1 cellular context compared by ENCODE assay signal in the genomic region with DNA sequence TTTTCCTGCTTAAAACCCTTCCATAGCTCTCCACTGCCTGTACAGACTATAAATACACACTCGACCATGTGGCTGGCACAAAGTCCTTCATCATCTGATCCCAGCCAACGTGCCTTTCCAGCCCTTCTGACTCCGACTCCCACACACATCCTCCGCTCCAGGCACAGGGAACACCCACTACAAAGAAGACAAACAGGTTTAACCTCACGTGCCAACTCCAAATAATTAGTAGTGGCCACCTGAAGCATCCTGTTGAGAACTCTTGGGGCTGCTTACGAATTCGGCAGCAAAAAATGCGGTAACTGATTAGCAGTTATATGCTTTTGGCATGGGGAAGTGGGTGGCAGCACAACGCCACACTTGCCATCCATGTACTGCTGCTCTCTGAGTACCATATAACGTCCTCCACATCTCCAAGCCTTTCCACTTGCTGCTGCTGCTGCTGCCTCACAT.
TF ChIP-seq lines count a peak whose summit lies in the region.

No MANE protein-coding gene starts in this region.

TF ChIP-seq in SK-N-SH, 30 proteins besides CTCF, POLR2A, EP300 and RAD21 (continued from another document):
- TF ChIP-seq, protein P1, sequence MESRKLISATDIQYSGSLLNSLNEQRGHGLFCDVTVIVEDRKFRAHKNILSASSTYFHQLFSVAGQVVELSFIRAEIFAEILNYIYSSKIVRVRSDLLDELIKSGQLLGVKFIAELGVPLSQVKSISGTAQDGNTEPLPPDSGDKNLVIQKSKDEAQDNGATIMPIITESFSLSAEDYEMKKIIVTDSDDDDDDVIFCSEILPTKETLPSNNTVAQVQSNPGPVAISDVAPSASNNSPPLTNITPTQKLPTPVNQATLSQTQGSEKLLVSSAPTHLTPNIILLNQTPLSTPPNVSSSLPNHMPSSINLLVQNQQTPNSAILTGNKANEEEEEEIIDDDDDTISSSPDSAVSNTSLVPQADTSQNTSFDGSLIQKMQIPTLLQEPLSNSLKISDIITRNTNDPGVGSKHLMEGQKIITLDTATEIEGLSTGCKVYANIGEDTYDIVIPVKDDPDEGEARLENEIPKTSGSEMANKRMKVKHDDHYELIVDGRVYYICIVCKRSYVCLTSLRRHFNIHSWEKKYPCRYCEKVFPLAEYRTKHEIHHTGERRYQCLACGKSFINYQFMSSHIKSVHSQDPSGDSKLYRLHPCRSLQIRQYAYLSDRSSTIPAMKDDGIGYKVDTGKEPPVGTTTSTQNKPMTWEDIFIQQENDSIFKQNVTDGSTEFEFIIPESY (IDR thresholded peaks at IDR 0.05; ENCODE audit: borderline replicate concordance, low read depth) = no peak
- TF ChIP-seq, protein P2, sequence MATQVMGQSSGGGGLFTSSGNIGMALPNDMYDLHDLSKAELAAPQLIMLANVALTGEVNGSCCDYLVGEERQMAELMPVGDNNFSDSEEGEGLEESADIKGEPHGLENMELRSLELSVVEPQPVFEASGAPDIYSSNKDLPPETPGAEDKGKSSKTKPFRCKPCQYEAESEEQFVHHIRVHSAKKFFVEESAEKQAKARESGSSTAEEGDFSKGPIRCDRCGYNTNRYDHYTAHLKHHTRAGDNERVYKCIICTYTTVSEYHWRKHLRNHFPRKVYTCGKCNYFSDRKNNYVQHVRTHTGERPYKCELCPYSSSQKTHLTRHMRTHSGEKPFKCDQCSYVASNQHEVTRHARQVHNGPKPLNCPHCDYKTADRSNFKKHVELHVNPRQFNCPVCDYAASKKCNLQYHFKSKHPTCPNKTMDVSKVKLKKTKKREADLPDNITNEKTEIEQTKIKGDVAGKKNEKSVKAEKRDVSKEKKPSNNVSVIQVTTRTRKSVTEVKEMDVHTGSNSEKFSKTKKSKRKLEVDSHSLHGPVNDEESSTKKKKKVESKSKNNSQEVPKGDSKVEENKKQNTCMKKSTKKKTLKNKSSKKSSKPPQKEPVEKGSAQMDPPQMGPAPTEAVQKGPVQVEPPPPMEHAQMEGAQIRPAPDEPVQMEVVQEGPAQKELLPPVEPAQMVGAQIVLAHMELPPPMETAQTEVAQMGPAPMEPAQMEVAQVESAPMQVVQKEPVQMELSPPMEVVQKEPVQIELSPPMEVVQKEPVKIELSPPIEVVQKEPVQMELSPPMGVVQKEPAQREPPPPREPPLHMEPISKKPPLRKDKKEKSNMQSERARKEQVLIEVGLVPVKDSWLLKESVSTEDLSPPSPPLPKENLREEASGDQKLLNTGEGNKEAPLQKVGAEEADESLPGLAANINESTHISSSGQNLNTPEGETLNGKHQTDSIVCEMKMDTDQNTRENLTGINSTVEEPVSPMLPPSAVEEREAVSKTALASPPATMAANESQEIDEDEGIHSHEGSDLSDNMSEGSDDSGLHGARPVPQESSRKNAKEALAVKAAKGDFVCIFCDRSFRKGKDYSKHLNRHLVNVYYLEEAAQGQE (IDR thresholded peaks at IDR 0.05; ENCODE audit: low read depth, low read length) = no peak
- TF ChIP-seq, protein P3, sequence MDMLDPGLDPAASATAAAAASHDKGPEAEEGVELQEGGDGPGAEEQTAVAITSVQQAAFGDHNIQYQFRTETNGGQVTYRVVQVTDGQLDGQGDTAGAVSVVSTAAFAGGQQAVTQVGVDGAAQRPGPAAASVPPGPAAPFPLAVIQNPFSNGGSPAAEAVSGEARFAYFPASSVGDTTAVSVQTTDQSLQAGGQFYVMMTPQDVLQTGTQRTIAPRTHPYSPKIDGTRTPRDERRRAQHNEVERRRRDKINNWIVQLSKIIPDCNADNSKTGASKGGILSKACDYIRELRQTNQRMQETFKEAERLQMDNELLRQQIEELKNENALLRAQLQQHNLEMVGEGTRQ (IDR thresholded peaks at IDR 0.05; ENCODE audit: borderline replicate concordance, low read depth, low read length) = no peak
- no peak for TF ChIP-seq EZH2phosphoT487 (IDR thresholded peaks at IDR 0.05; ENCODE audit: borderline replicate concordance, low read depth)
